ENCODE assay signal across 8 cellular contexts in genomic region chr17:1830288-1830687, GRCh38. TPM values are rescaled to one million over a fixed set of nuclear protein-coding genes. Genes with fewer than 3 reads are reported as not detected.
DNase-seq lines count a peak whose midpoint lies in the region; ATAC-seq, FAIRE-seq and TF ChIP-seq lines count a peak whose summit lies in the region.

No MANE protein-coding gene starts in this region.

- H3K9ac ChIP-seq in mucosa of rectum (ENCODE audit: low read depth in 1 of 2, low read length in 2 of 2): peak overlapping the region; percentile 84 to 86

- H3K4me3 ChIP-seq in mucosa of rectum (ENCODE audit: low read length in 2 of 2) (peak overlapping the region; percentile 65 to 90), vagina (peak overlapping the region; percentile 78 to 85)

- no peak for TF ChIP-seq POLR2A in vagina (IDR thresholded peaks at IDR 0.05)

- H3K36me3 Mint-ChIP-seq in dendritic cell treated with granulocyte-macrophage colony-stimulating factor and Interleukin-4, amounts not matched to agents 40 ng/mL and 50 ng/mL, for 4 days (ENCODE audit: low read depth): peaks cover 49% of the 10 kb centered on the region

- H3K36me3 ChIP-seq in mucosa of rectum (ENCODE audit: control insufficient read depth in 2 of 2, insufficient read depth in 2 of 2, low read length in 2 of 2): peaks cover 0 to 8% of the 10 kb centered on the region in 2 donors
- H3K36me3 ChIP-seq in vagina: no peaks in the 10 kb centered on the region

- peaks cover 48% of the 10 kb centered on the region for H3K4me1 Mint-ChIP-seq in dendritic cell treated with granulocyte-macrophage colony-stimulating factor and Interleukin-4, amounts not matched to agents 40 ng/mL and 50 ng/mL, for 4 days (ENCODE audit: low read depth)

- DNase-seq in AG08396 (ENCODE audit: low spot score): peak; percentile 13
- no peak for DNase-seq in GM19239 (ENCODE audit: insufficient read length, low spot score)
- DNase-seq in RWPE1 (ENCODE audit: low spot score): peak; percentile 15
- DNase-seq in vagina (ENCODE audit: extremely low spot score in 2 of 2): no peak
- DNase-seq in NCI-H1694 (lab: John Stamatoyannopoulos, UW): no peak

- CTCF ChIA-PET in RWPE1 (lab: Yijun Ruan, JAX): no interaction called here

- intact Hi-C loops in dendritic cell treated with granulocyte-macrophage colony-stimulating factor and Interleukin-4, amounts not matched to agents 40 ng/mL and 50 ng/mL, for 4 days (cut with micrococcal nuclease): no loop called here
- intact Hi-C loops in vagina (cut with DNase I): no loop called here

- TF ChIP-seq CTCF in RWPE1 (conservative IDR thresholded peaks at IDR 0.05; ENCODE audit: low read depth) (no peak), vagina (IDR thresholded peaks at IDR 0.05) (no peak)

- H3K27ac ChIP-seq in RWPE1 (peak overlapping the region; percentile 84), mucosa of rectum (ENCODE audit: low read depth in 2 of 2, low read length in 2 of 2) (peak overlapping the region; percentile 78 to 81), vagina (peak overlapping the region; percentile 85)

- ATAC-seq in GM19023 (IDR thresholded peaks at IDR 0.05; ENCODE audit: unreplicated experiment): no peak

- H3K4me1 ChIP-seq in mucosa of rectum (ENCODE audit: control insufficient read depth in 2 of 2, insufficient read depth in 2 of 2, low read length in 2 of 2): peaks cover 7 to 11% of the 10 kb centered on the region in 2 donors
- peaks cover 44% of the 10 kb centered on the region for H3K4me1 ChIP-seq in vagina

- peak; percentile 95 for FAIRE-seq in GM19239 (lab: Jason Lieb, UNC)

- H3K27me3 Mint-ChIP-seq in dendritic cell treated with granulocyte-macrophage colony-stimulating factor and Interleukin-4, amounts not matched to agents 40 ng/mL and 50 ng/mL, for 4 days: no peaks in the 10 kb centered on the region

- peak overlapping the region; percentile 89 for H3K4me3 Mint-ChIP-seq in dendritic cell treated with granulocyte-macrophage colony-stimulating factor and Interleukin-4, amounts not matched to agents 40 ng/mL and 50 ng/mL, for 4 days

- H3K27me3 ChIP-seq in mucosa of rectum (ENCODE audit: control insufficient read depth in 2 of 2, insufficient read depth in 2 of 2, low read length in 2 of 2) (no peaks in the 10 kb centered on the region), vagina (no peaks in the 10 kb centered on the region)

- peak overlapping the region; percentile 73 for H3K27ac Mint-ChIP-seq in dendritic cell treated with granulocyte-macrophage colony-stimulating factor and Interleukin-4, amounts not matched to agents 40 ng/mL and 50 ng/mL, for 4 days

- H3K9me3 ChIP-seq in mucosa of rectum (ENCODE audit: control insufficient read depth in 2 of 2, low read length in 2 of 2): no peaks in the 10 kb centered on the region
- no peaks in the 10 kb centered on the region for H3K9me3 ChIP-seq in vagina

- POLR2A ChIA-PET in RWPE1 (lab: Yijun Ruan, JAX; ENCODE audit: low non-redundant PET): interaction anchor here (1.4 kb wide), 1 partner anchor 114 kb away, joined by 5 read pairs; no protein-coding TSS in a partner anchor

- no peaks in the 10 kb centered on the region for H3K9me3 Mint-ChIP-seq in dendritic cell treated with granulocyte-macrophage colony-stimulating factor and Interleukin-4, amounts not matched to agents 40 ng/mL and 50 ng/mL, for 4 days

RNA-seq across cellular contexts. Expression of gene RPA1, which starts 0.5 kb away (rescaled TPM):
- total RNA-seq in vagina: 30.9 TPM

RNA-seq across cellular contexts. Expression of gene SMYD4, which starts 0.6 kb away (rescaled TPM):
- 16.7 TPM for total RNA-seq in vagina

Comparison
In these comparisons a context has a peak if more than half of its experiments do, and no peak if none do; other contexts are left out.
1. DNase-seq: peak in AG08396 (single experiment) and RWPE1 (single experiment); none in GM19239 (single experiment), vagina (0 of 2) and NCI-H1694 (single experiment).
2. Peak in every context shown above with its lines, with median percentiles within 50 percentile points of each other: H3K27ac ChIP-seq.